ENCODE assay signal across 10 cellular contexts in the genomic region with DNA sequence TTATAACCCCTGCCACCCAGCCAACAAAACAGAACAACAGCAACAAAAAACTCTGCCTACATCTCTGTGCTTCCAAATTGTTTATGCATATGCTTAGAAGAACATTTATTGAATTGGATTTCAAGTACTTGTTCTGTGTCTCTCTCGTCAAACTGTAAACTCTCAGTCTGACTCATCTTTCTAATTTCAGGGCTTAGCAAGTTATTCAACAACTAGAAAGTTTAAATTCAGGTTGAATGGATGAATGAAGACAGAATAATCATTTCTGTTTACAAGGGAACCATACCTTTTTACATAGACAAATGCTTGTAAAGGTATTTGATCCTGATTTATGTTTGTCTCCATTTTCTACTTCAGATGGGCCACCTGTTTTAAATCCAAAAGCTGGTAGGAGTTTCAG. TPM values are rescaled to one million over a fixed set of nuclear protein-coding genes. Genes with fewer than 3 reads are reported as not detected.
A peak's percentile ranks its signal among the peaks of the same experiment; 100 is the strongest.
DNase-seq lines count a peak whose midpoint lies in the region; ATAC-seq and TF ChIP-seq lines count a peak whose summit lies in the region.
"Had no signal": no experiment of that assay in that cellular context is flagged by ENCODE, and none has a peak within 500 bp of the region (broad histone marks: within the 10 kb centered on the region; RNA-seq: fewer than 3 reads in every experiment).

No MANE protein-coding gene starts in this region.

- no peak overlapping the region for H3K23ac ChIP-seq in mesenchymal stem cell (ENCODE audit: low read length in 2 of 2)

- H3K4me2 ChIP-seq in KMS-11 (peak overlapping the region; percentile 98; the same call in 1 of the 2 replicates), mesenchymal stem cell (ENCODE audit: low read length, poor library complexity, severe bottlenecking) (peak overlapping the region; percentile 62)

- H2BK120ac ChIP-seq in mesenchymal stem cell (ENCODE audit: low read depth, low read length), result no peak overlapping the region

- H4K91ac ChIP-seq in mesenchymal stem cell (ENCODE audit: low read length), result no peak overlapping the region

- H3K18ac ChIP-seq in mesenchymal stem cell (ENCODE audit: low read depth in 1 of 2, low read length in 2 of 2), result no peak overlapping the region

- intact Hi-C loops in body of pancreas (cut with DNase I), result no loop called here

- no peak overlapping the region for H2BK12ac ChIP-seq in mesenchymal stem cell (ENCODE audit: low read length in 2 of 2)

- H3K79me2 ChIP-seq in KMS-11 (ENCODE audit: insufficient read depth, low read depth), result peaks cover 23% of the 10 kb centered on the region; the same call in 1 of the 2 replicates

- H3K79me1 ChIP-seq in mesenchymal stem cell (replicated peaks; ENCODE audit: low read length, poor library complexity, severe bottlenecking), result peaks cover 20% of the 10 kb centered on the region

- peak overlapping the region; percentile 33; the same call in 1 of the 2 replicates for H3K4me3 ChIP-seq in GM08714 (ENCODE audit: low read length)
- no peak overlapping the region for H3K4me3 ChIP-seq in KMS-11 (IDR thresholded peaks at IDR 0.05; ENCODE audit: insufficient read depth, low read depth, low read length)
- H3K4me3 ChIP-seq in mesenchymal stem cell (ENCODE audit: insufficient read depth in 1 of 2, low read depth in 1 of 2, low read length in 2 of 2), result no peak overlapping the region
- no peak overlapping the region for H3K4me3 ChIP-seq in body of pancreas
- H3K4me3 ChIP-seq: cardiac muscle cell had no signal

- no peak overlapping the region for H3K9ac ChIP-seq in KMS-11
- no peak overlapping the region for H3K9ac ChIP-seq in mesenchymal stem cell (ENCODE audit: low read length)

- no peaks in the 10 kb centered on the region for H4K20me1 ChIP-seq in KMS-11 (ENCODE audit: insufficient read depth)

- H3K14ac ChIP-seq in mesenchymal stem cell (ENCODE audit: low read length in 2 of 2), result no peak overlapping the region

- no peak overlapping the region for H2BK5ac ChIP-seq in mesenchymal stem cell (ENCODE audit: low read depth, low read length, poor library complexity, severe bottlenecking)

- H3K27ac ChIP-seq in KMS-11 (no peak overlapping the region), mesenchymal stem cell (ENCODE audit: low read length, poor library complexity, severe bottlenecking) (peak overlapping the region; percentile 44), body of pancreas (no peak overlapping the region)
- H3K27ac ChIP-seq: cardiac muscle cell, pancreas had no signal

- H3K4me1 ChIP-seq in KMS-11 (ENCODE audit: low read depth, poor library complexity, severe bottlenecking) (peaks cover 53% of the 10 kb centered on the region), mesenchymal stem cell (ENCODE audit: control insufficient read depth, insufficient read depth, low read depth, low read length) (peaks cover 23% of the 10 kb centered on the region), body of pancreas (peaks cover 34% of the 10 kb centered on the region)

- H3K27me3 ChIP-seq in KMS-11 (ENCODE audit: insufficient read depth, low read depth), result no peaks in the 10 kb centered on the region
- peaks cover 0 to 3% of the 10 kb centered on the region in 2 experiments for H3K27me3 ChIP-seq in mesenchymal stem cell (ENCODE audit: control insufficient read depth in 1 of 2, insufficient read depth in 1 of 2, low read length in 2 of 2)
- no peaks in the 10 kb centered on the region for H3K27me3 ChIP-seq in body of pancreas
- H3K27me3 ChIP-seq: pancreas had no signal

- H3K36me3 ChIP-seq in KMS-11 (ENCODE audit: insufficient read depth) (no peaks in the 10 kb centered on the region), mesenchymal stem cell (ENCODE audit: control insufficient read depth in 1 of 2, insufficient read depth in 2 of 2, low read depth in 1 of 2, low read length in 2 of 2) (no peaks in the 10 kb centered on the region), body of pancreas (replicated peaks in 1 of 2; ENCODE audit: insufficient read depth in 1 of 2, low read depth in 2 of 2) (no peaks in the 10 kb centered on the region)
- H3K36me3 ChIP-seq: cardiac muscle cell, pancreas had no signal

- H3K4ac ChIP-seq in mesenchymal stem cell (ENCODE audit: low read depth in 1 of 2, low read length in 2 of 2), result no peak overlapping the region

- no peak overlapping the region for H2BK15ac ChIP-seq in mesenchymal stem cell (ENCODE audit: low read depth, poor library complexity, severe bottlenecking)

- H2AK5ac ChIP-seq in mesenchymal stem cell (ENCODE audit: low read length, severe bottlenecking), result no peak overlapping the region

- TF ChIP-seq POLR2A in body of pancreas (IDR thresholded peaks at IDR 0.05), result no peak

- H3K9me3 ChIP-seq in mesenchymal stem cell (ENCODE audit: control insufficient read depth, low read length), result no peaks in the 10 kb centered on the region
- H3K9me3 ChIP-seq in body of pancreas, result no peaks in the 10 kb centered on the region
- H3K9me3 ChIP-seq: pancreas had no signal

- H2AFZ ChIP-seq in KMS-11 (ENCODE audit: low read depth), result no peak overlapping the region
- H2AFZ ChIP-seq in mesenchymal stem cell (ENCODE audit: low read depth, low read length), result no peak overlapping the region

- ATAC-seq in HG03280 (IDR thresholded peaks at IDR 0.05; ENCODE audit: unreplicated experiment), result no peak
- ATAC-seq in body of pancreas, result no peak
- ATAC-seq in GM19324 (IDR thresholded peaks at IDR 0.05; ENCODE audit: low FRiP score, unreplicated experiment), result no peak
- no peak for ATAC-seq in HG03565 (IDR thresholded peaks at IDR 0.05; ENCODE audit: unreplicated experiment)
- ATAC-seq: pancreas had no signal

- TF ChIP-seq CTCF in GM20000 (IDR thresholded peaks at IDR 0.05; ENCODE audit: extremely low read depth, missing control alignments), result no peak
- TF ChIP-seq CTCF in KMS-11 (conservative IDR thresholded peaks at IDR 0.05; ENCODE audit: low read depth, low read length), result no peak
- no peak for TF ChIP-seq CTCF in body of pancreas (IDR thresholded peaks at IDR 0.05)

- WGBS in mesenchymal stem cell, result no CpG with 5 or more reads among the region's 1 CpG
- 56 to 63% methylated on average over 1 of the region's 1 CpG for WGBS in body of pancreas, 2 donors

- DNase-seq in GM20000 (ENCODE audit: low spot score), result peak; percentile 32
- DNase-seq in mesenchymal stem cell, result peak; percentile 51
- no peak for DNase-seq in body of pancreas
- DNase-seq: pancreas had no signal

- H4K8ac ChIP-seq in mesenchymal stem cell (ENCODE audit: low read length), result no peak overlapping the region

RNA-seq across cellular contexts. Expression of a gene that starts 1.5 kb away (rescaled TPM):
- 13.6 TPM for polyA plus RNA-seq in mesenchymal stem cell (2013, experiment 1 of 2)
- polyA plus RNA-seq in mesenchymal stem cell (2013, experiment 2 of 2), result 14.5 TPM
- 10 to 100 TPM; 24.7 to 40.5 TPM for total RNA-seq in body of pancreas

RNA-seq across cellular contexts. Expression of a gene that starts 39.6 kb away (rescaled TPM):
- polyA plus RNA-seq in mesenchymal stem cell (2013, experiment 1 of 2), result 391 TPM
- 399 TPM for polyA plus RNA-seq in mesenchymal stem cell (2013, experiment 2 of 2)
- 100 to 1,000 TPM in 1 of 2 donors, 10 to 100 TPM in 1; 68.2 to 194 TPM for total RNA-seq in body of pancreas

Comparison
In these comparisons a context has a peak if more than half of its experiments do, and no peak if none do; other contexts are left out.
1. DNase-seq: peak in GM20000 (single experiment) and mesenchymal stem cell (single experiment); none in body of pancreas (0 of 4).